7 cellular contexts compared by ENCODE assay signal in the genomic region with DNA sequence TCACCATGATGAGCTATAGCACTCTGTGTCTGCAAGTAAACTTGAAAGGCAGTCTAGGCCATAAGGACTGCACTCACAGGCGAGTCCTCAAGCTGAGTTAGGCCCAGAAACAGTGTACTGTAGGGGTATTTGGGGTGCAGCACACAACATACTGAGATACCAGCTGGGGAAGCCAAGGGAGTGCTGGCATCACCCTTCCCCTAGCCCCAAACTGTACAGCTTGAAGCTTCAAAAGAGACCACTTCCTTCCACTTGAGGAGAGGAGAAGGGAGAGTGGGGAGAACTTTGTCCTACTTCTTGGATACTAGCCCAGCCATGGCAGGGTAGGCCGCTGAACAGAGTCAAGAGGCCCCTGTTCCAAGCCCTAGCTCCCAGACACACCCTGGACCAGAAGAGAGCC.
"Had no signal": no experiment of that assay in that cellular context is flagged by ENCODE, and none has a peak within 500 bp of the region (broad histone marks: within the 10 kb centered on the region; RNA-seq: fewer than 3 reads in every experiment).

No MANE protein-coding gene starts in this region.

- H3K4me3 ChIP-seq: GM23338 had no signal

- H3K4me3 Mint-ChIP-seq: GM23338 had no signal

- ATAC-seq: GM23338 had no signal

- H3K9ac ChIP-seq: KMS-11 had no signal

- DNase-seq: H7, HCEC 1CT, IMR-90, KBM-7 had no signal

- H3K4me2 ChIP-seq: GM23338, KMS-11 had no signal

- H3K27ac Mint-ChIP-seq: GM23338 had no signal

- FAIRE-seq: HTR-8/SVneo had no signal

- H3K27ac ChIP-seq: KMS-11 had no signal

- H2AFZ ChIP-seq: GM23338 had no signal

- H3K4me1 Mint-ChIP-seq: GM23338 had no signal
